Comparison of ENCODE assay signal across 33 cellular contexts in genomic region chr4:149343614-149344013, GRCh38.
"Had no signal": no experiment of that assay in that cellular context is flagged by ENCODE, and none has a peak within 500 bp of the region (broad histone marks: within the 10 kb centered on the region; RNA-seq: fewer than 3 reads in every experiment).

No MANE protein-coding gene starts in this region.

- H3K9me3 Mint-ChIP-seq: activated naive CD8-positive, alpha-beta T cell treated with anti-CD3 and anti-CD28 coated beads for 36 hours had no signal

- H2AFZ ChIP-seq: PC-9 had no signal

- H3K36me3 Mint-ChIP-seq: activated naive CD8-positive, alpha-beta T cell treated with anti-CD3 and anti-CD28 coated beads for 36 hours; T-cell had no signal

- H3K27me3 Mint-ChIP-seq: activated CD4-positive, alpha-beta memory T cell treated with anti-CD3 and anti-CD28 coated beads, Interleukin-2, amount 10 ng/mL, durations not matched to agents 7 days and 5 days; activated naive CD8-positive, alpha-beta T cell treated with anti-CD3 and anti-CD28 coated beads for 36 hours; activated T-helper 17 cell treated with anti-CD3 and anti-CD28 coated beads, Interleukin-2, amount 50 U/mL, for 72 hours; T-cell; T-helper 17 cell had no signal

- H3K4me2 ChIP-seq: PC-9 had no signal

- H3K36me3 ChIP-seq: MG63, WERI-Rb-1 had no signal

- H3K9me3 ChIP-seq: MG63 had no signal

- H3K4me3 Mint-ChIP-seq: activated CD4-positive, alpha-beta memory T cell treated with anti-CD3 and anti-CD28 coated beads, Interleukin-2, amount 10 ng/mL, durations not matched to agents 7 days and 5 days; activated naive CD8-positive, alpha-beta T cell treated with anti-CD3 and anti-CD28 coated beads for 36 hours; activated T-cell treated with anti-CD3 and anti-CD28 coated beads, Interleukin-2, amount 50 U/mL, for 72 hours; activated T-helper 17 cell treated with anti-CD3 and anti-CD28 coated beads, Interleukin-2, amount 50 U/mL, for 72 hours; T-cell; T-helper 17 cell had no signal

- FAIRE-seq: RCC 7860 had no signal

- H3K27ac ChIP-seq: PC-9, RWPE1, WERI-Rb-1 had no signal

- H3K4me3 ChIP-seq: MG63, PC-9 had no signal

- ATAC-seq: activated T-cell treated with anti-CD3 and anti-CD28 coated beads, Interleukin-2, amount 50 U/mL, for 72 hours; activated T-helper 17 cell treated with anti-CD3 and anti-CD28 coated beads, Interleukin-2, amount 50 U/mL, for 72 hours; Right ventricle myocardium inferior; SK-N-SH treated with all-trans-retinoic acid at 6 μM for 48 hours; T-cell; T-helper 17 cell had no signal

- H3K27me3 ChIP-seq: MG63 had no signal

- H3K27ac Mint-ChIP-seq: activated CD4-positive, alpha-beta memory T cell treated with anti-CD3 and anti-CD28 coated beads, Interleukin-2, amount 10 ng/mL, durations not matched to agents 7 days and 5 days; activated naive CD8-positive, alpha-beta T cell treated with anti-CD3 and anti-CD28 coated beads for 36 hours; activated T-cell treated with anti-CD3 and anti-CD28 coated beads, Interleukin-2, amount 50 U/mL, for 72 hours; activated T-helper 17 cell treated with anti-CD3 and anti-CD28 coated beads, Interleukin-2, amount 50 U/mL, for 72 hours; T-cell; T-helper 17 cell had no signal

- DNase-seq: activated CD4-positive, alpha-beta memory T cell treated with anti-CD3 and anti-CD28 coated beads, Interleukin-2, amount 10 ng/mL, durations not matched to agents 7 days and 5 days; activated CD4-positive, alpha-beta T cell treated with anti-CD3 and anti-CD28 coated beads for 1 hour; activated CD4-positive, alpha-beta T cell treated with anti-CD3 and anti-CD28 coated beads for 48 hours; activated CD4-positive, CD25-positive, alpha-beta regulatory T cell; activated effector memory CD4-positive, alpha-beta T cell treated with anti-CD3 and anti-CD28 coated beads, Interleukin-2, amount 50 U/mL, for 16 hours; activated naive CD4-positive, alpha-beta T cell; activated naive CD4-positive, alpha-beta T cell treated with anti-CD3 and anti-CD28 coated beads, Interleukin-2, amount 50 U/mL, for 16 hours; activated naive CD8-positive, alpha-beta T cell treated with anti-CD3 and anti-CD28 coated beads for 36 hours; activated T-cell treated with anti-CD3 and anti-CD28 coated beads, Interleukin-2, amount 50 U/mL, for 1 hour; activated T-cell treated with anti-CD3 and anti-CD28 coated beads, Interleukin-2, amount 50 U/mL, for 72 hours; amniotic stem cell; aorta; Kasumi-1; KG1; MG63; NCI-H1048; NCI-H1105 treated with DMSO at 0.1 percent for 48 hours; NCI-H1436; NCI-H1694 treated with DMSO at 0.1 percent for 48 hours; NCI-H2029; NCI-H345; NCI-H524 treated with DMSO at 0.1 percent for 48 hours; PC-9; SIG-M5; T-cell; T-helper 17 cell; T-helper 9 cell; WERI-Rb-1 had no signal

- H3K4me1 Mint-ChIP-seq: activated naive CD8-positive, alpha-beta T cell treated with anti-CD3 and anti-CD28 coated beads for 36 hours; activated T-helper 17 cell treated with anti-CD3 and anti-CD28 coated beads, Interleukin-2, amount 50 U/mL, for 72 hours; T-cell; T-helper 17 cell had no signal
